1 cellular context compared by ENCODE assay signal in the genomic region with DNA sequence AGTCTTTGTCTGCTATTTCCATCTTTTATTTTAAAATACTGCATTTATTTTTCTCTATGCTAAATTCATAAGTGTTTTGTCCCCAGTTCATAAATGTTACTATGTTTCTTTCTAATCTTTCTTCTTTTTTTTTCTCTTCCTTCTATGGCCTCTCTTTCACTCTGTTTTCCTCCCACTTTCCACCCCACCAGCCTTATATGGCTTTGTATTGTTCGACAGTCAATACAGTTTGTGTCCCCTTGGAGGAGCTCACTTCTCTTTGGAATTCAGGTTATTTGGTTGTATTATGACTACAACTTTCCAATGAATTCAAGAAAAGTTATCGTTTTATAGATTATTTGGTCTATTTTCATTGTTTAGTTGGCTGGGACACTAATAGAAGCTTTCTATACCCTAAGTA.
TF ChIP-seq lines count a peak whose summit lies in the region.

No MANE protein-coding gene starts in this region.

TF ChIP-seq in GM23338, 12 proteins besides CTCF, POLR2A, EP300 and RAD21 (continued from another document):
- TF ChIP-seq ZNF462 (CRISPR knock-in tag; IDR thresholded peaks at IDR 0.05) (no peak), ZNF114 (CRISPR knock-in tag; IDR thresholded peaks at IDR 0.05) (no peak), REST (IDR thresholded peaks at IDR 0.05; ENCODE audit: unreplicated experiment) (no peak), EZH2phosphoT487 (IDR thresholded peaks at IDR 0.05; ENCODE audit: unreplicated experiment) (no peak), ZNF331 (CRISPR knock-in tag; IDR thresholded peaks at IDR 0.05; ENCODE audit: low read depth) (no peak), STAT1 (IDR thresholded peaks at IDR 0.05; ENCODE audit: unreplicated experiment) (no peak)
- TF ChIP-seq, protein P1, sequence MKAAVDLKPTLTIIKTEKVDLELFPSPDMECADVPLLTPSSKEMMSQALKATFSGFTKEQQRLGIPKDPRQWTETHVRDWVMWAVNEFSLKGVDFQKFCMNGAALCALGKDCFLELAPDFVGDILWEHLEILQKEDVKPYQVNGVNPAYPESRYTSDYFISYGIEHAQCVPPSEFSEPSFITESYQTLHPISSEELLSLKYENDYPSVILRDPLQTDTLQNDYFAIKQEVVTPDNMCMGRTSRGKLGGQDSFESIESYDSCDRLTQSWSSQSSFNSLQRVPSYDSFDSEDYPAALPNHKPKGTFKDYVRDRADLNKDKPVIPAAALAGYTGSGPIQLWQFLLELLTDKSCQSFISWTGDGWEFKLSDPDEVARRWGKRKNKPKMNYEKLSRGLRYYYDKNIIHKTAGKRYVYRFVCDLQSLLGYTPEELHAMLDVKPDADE (IDR thresholded peaks at IDR 0.05), result no peak
TF ChIP-seq in GM23338: peak in this region for 0.
